Comparison of ENCODE assay signal across 12 cellular contexts in the genomic region with DNA sequence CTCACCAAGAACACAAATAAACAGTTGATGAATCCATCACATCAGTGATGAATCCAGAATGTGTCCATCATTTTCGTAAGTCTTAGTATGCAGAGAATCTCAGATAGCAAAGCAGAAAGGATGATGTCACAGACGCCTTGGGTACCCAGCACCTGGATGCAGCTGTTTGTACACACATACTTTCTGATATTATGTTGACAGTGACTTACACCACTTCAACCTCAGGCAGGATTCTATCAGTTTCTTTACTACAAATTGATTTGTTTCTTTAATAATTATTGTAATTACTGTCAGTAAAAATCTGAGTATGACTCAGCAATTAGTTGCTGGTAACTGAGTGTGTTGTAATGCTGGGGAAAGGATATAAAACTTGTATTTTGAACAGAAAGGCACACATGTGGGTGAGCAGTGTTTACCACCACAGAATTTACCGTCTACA.
A peak's percentile ranks its signal among the peaks of the same experiment; 100 is the strongest.
DNase-seq lines count a peak whose midpoint lies in the region; ATAC-seq, FAIRE-seq and TF ChIP-seq lines count a peak whose summit lies in the region.
"Had no signal": no experiment of that assay in that cellular context is flagged by ENCODE, and none has a peak within 500 bp of the region (broad histone marks: within the 10 kb centered on the region; RNA-seq: fewer than 3 reads in every experiment).

No MANE protein-coding gene starts in this region.

- no peak overlapping the region for H2AK9ac ChIP-seq in IMR-90 (replicated peaks; ENCODE audit: low read depth, low read length, poor library complexity)

- H3K56ac ChIP-seq in IMR-90 (ENCODE audit: extremely low read depth, insufficient read depth, low read length): no peak overlapping the region

- no peak overlapping the region; the same call in 1 of the 2 replicates for H3K4me2 ChIP-seq in IMR-90 (ENCODE audit: low read depth, low read length)

- no peak overlapping the region for H3K27ac ChIP-seq in IMR-90 (ENCODE audit: insufficient read depth, low read length)
- H3K27ac ChIP-seq: brain microvascular endothelial cell, thyroid gland had no signal

- no peaks in the 10 kb centered on the region; the same call in 1 of the 2 replicates for H4K20me1 ChIP-seq in IMR-90 (ENCODE audit: insufficient read depth, low read length)

- TF ChIP-seq RAD21 in IMR-90 (IDR thresholded peaks at IDR 0.05; ENCODE audit: low read length): no peak

- CTCF ChIA-PET in IMR-90 (lab: Yijun Ruan, JAX): no interaction called here

- H4K8ac ChIP-seq in IMR-90 (ENCODE audit: low read depth in 2 of 2, low read length in 2 of 2): no peak overlapping the region

- TF ChIP-seq CTCF in IMR-90 (conservative IDR thresholded peaks at IDR 0.05; ENCODE audit: low read depth, low read length) (no peak), progenitor cell of endocrine pancreas (IDR thresholded peaks at IDR 0.05; ENCODE audit: unreplicated experiment) (no peak), D721Med (IDR thresholded peaks at IDR 0.05; ENCODE audit: insufficient read depth, missing control alignments) (no peak), endothelial cell (IDR thresholded peaks at IDR 0.05; ENCODE audit: unreplicated experiment) (no peak)

- no peak overlapping the region for H2AK5ac ChIP-seq in IMR-90 (ENCODE audit: low read depth, low read length)

- peak overlapping the region; percentile 4; the same call in 1 of the 3 replicates for H2BK15ac ChIP-seq in IMR-90 (ENCODE audit: low read depth, low read length)

- H3K9me3 ChIP-seq in IMR-90 (ENCODE audit: control insufficient read depth, insufficient read depth, low read length) (no peaks in the 10 kb centered on the region), adipocyte (ENCODE audit: control insufficient read depth, low read length) (no peaks in the 10 kb centered on the region)
- H3K9me3 ChIP-seq: thyroid gland had no signal

- peak; percentile 47 for ATAC-seq in IMR-90 (ENCODE audit: low read depth)

- DNase-seq in activated CD4-positive, alpha-beta T cell treated with anti-CD3 and anti-CD28 coated beads, Interleukin-2, amount 10 ng/mL, durations not matched to agents 24 days and 14 days: no peak
- no peak for DNase-seq in activated CD4-positive, alpha-beta T cell treated with anti-CD3 and anti-CD28 coated beads for 1 hour
- DNase-seq in IMR-90 (peak; percentile 38), adipocyte (ENCODE audit: low read depth) (peak; percentile 40), progenitor cell of endocrine pancreas (ENCODE audit: low spot score, unreplicated experiment) (no peak), D721Med (ENCODE audit: insufficient read length, low spot score) (no peak), cerebellar nuclear complex (lab: John Stamatoyannopoulos, UW) (no peak), endothelial cell (ENCODE audit: low spot score) (no peak)
- DNase-seq: brain microvascular endothelial cell, GOT3, NCI-H2029, thyroid gland had no signal

- H3K4me3 ChIP-seq in IMR-90 (ENCODE audit: insufficient read depth, low read depth, low read length): no peak overlapping the region
- H3K4me3 ChIP-seq in adipocyte (ENCODE audit: low read length): no peak overlapping the region
- H3K4me3 ChIP-seq: thyroid gland had no signal

- no peak for TF ChIP-seq POLR2A in IMR-90 (IDR thresholded peaks at IDR 0.05; ENCODE audit: low read depth, low read length)

- H3K18ac ChIP-seq in IMR-90 (ENCODE audit: low read depth, low read length): peak overlapping the region; percentile 93; the same call in 1 of the 2 replicates

- H3K4me3 Mint-ChIP-seq in activated CD4-positive, alpha-beta T cell treated with anti-CD3 and anti-CD28 coated beads, Interleukin-2, amount 10 ng/mL, durations not matched to agents 24 days and 14 days: peak overlapping the region; percentile 35
- H3K4me3 Mint-ChIP-seq in progenitor cell of endocrine pancreas (ENCODE audit: low read depth): no peak overlapping the region
- no peak overlapping the region for H3K4me3 Mint-ChIP-seq in endothelial cell (ENCODE audit: unreplicated experiment)

- no peaks in the 10 kb centered on the region for H3K27me3 Mint-ChIP-seq in activated CD4-positive, alpha-beta T cell treated with anti-CD3 and anti-CD28 coated beads, Interleukin-2, amount 10 ng/mL, durations not matched to agents 24 days and 14 days
- H3K27me3 Mint-ChIP-seq in progenitor cell of endocrine pancreas (no peaks in the 10 kb centered on the region), endothelial cell (ENCODE audit: unreplicated experiment) (peaks cover 6% of the 10 kb centered on the region)

- no peak overlapping the region for H4K91ac ChIP-seq in IMR-90 (ENCODE audit: insufficient read depth, low read depth, low read length)

- H3K4me1 Mint-ChIP-seq in activated CD4-positive, alpha-beta T cell treated with anti-CD3 and anti-CD28 coated beads, Interleukin-2, amount 10 ng/mL, durations not matched to agents 24 days and 14 days: peaks cover 69% of the 10 kb centered on the region
- H3K4me1 Mint-ChIP-seq in progenitor cell of endocrine pancreas (ENCODE audit: low read depth) (peaks cover 13% of the 10 kb centered on the region), endothelial cell (ENCODE audit: unreplicated experiment) (peaks cover 15% of the 10 kb centered on the region)

- 0 out of 2 replicates have a peak overlapping the region, but pooled peaks have one; percentile 30 for H3K4ac ChIP-seq in IMR-90 (ENCODE audit: low read depth, low read length)

- peaks cover 13% of the 10 kb centered on the region for H3K9me1 ChIP-seq in IMR-90 (ENCODE audit: insufficient read depth, low read length)

- no peak overlapping the region; the same call in 1 of the 2 replicates for H4K5ac ChIP-seq in IMR-90 (ENCODE audit: low read depth, low read length)

- peaks cover 13% of the 10 kb centered on the region; the same call in 1 of the 2 replicates for H3K36me3 ChIP-seq in IMR-90 (ENCODE audit: control insufficient read depth, insufficient read depth, low read length)
- H3K36me3 ChIP-seq in adipocyte (ENCODE audit: control insufficient read depth, insufficient read depth, low read length, severe bottlenecking): peaks cover 7% of the 10 kb centered on the region
- H3K36me3 ChIP-seq: thyroid gland had no signal

- H3K27me3 ChIP-seq in IMR-90 (ENCODE audit: control insufficient read depth, insufficient read depth, low read length) (no peaks in the 10 kb centered on the region), adipocyte (replicated peaks; ENCODE audit: control insufficient read depth, insufficient read depth, low read length) (no peaks in the 10 kb centered on the region)
- H3K27me3 ChIP-seq: brain microvascular endothelial cell, thyroid gland had no signal

- H3K23ac ChIP-seq in IMR-90 (ENCODE audit: low read depth, low read length): no peak overlapping the region

- H2BK120ac ChIP-seq in IMR-90 (ENCODE audit: low read depth, low read length): no peak overlapping the region; the same call in 1 of the 2 replicates

- H3K36me3 Mint-ChIP-seq in activated CD4-positive, alpha-beta T cell treated with anti-CD3 and anti-CD28 coated beads, Interleukin-2, amount 10 ng/mL, durations not matched to agents 24 days and 14 days (ENCODE audit: low read depth): peaks cover 57% of the 10 kb centered on the region
- H3K36me3 Mint-ChIP-seq in progenitor cell of endocrine pancreas (ENCODE audit: insufficient read depth) (peaks cover 7% of the 10 kb centered on the region), endothelial cell (ENCODE audit: low read depth, unreplicated experiment) (peaks cover 10% of the 10 kb centered on the region)

- H2AFZ ChIP-seq in IMR-90 (replicated peaks; ENCODE audit: low read length, poor library complexity): no peak overlapping the region

- dilution Hi-C loops in IMR-90 (cut with HindIII; ENCODE audit: low sequenced_read_pairs, unreplicated experiment): no loop called here

- H3K27ac Mint-ChIP-seq in activated CD4-positive, alpha-beta T cell treated with anti-CD3 and anti-CD28 coated beads, Interleukin-2, amount 10 ng/mL, durations not matched to agents 24 days and 14 days: peak overlapping the region; percentile 80
- H3K27ac Mint-ChIP-seq in progenitor cell of endocrine pancreas: peak overlapping the region; percentile 38
- no peak overlapping the region for H3K27ac Mint-ChIP-seq in endothelial cell (ENCODE audit: unreplicated experiment)

- no peak overlapping the region for H3K14ac ChIP-seq in IMR-90 (replicated peaks; ENCODE audit: low read depth, low read length)

- POLR2A ChIA-PET in IMR-90 (lab: Charles Lee; ENCODE audit: unreplicated experiment): no interaction called here

- H3K79me1 ChIP-seq in IMR-90 (ENCODE audit: low read depth in 1 of 2, low read length in 2 of 2): peaks cover 40 to 80% of the 10 kb centered on the region in 2 experiments

- in situ Hi-C loops in IMR-90 (cut with MboI; ENCODE audit: low sequenced_read_pairs): no loop called here

- no peak for FAIRE-seq in D721Med (lab: Jason Lieb, UNC)

- intact Hi-C loops in activated CD4-positive, alpha-beta T cell treated with anti-CD3 and anti-CD28 coated beads, Interleukin-2, amount 10 ng/mL, durations not matched to agents 24 days and 14 days (cut with micrococcal nuclease): loop anchor here (5.0 kb wide), 1 partner anchor 37 kb away; no protein-coding TSS in a partner anchor
- intact Hi-C loops in IMR-90 (cut with micrococcal nuclease): no loop called here

- H3K9me3 Mint-ChIP-seq in activated CD4-positive, alpha-beta T cell treated with anti-CD3 and anti-CD28 coated beads, Interleukin-2, amount 10 ng/mL, durations not matched to agents 24 days and 14 days: peaks cover 22% of the 10 kb centered on the region
- peaks cover 12% of the 10 kb centered on the region for H3K9me3 Mint-ChIP-seq in progenitor cell of endocrine pancreas (ENCODE audit: low read depth)
- H3K9me3 Mint-ChIP-seq in endothelial cell (ENCODE audit: unreplicated experiment): no peaks in the 10 kb centered on the region

- H2BK5ac ChIP-seq in IMR-90 (ENCODE audit: low read depth, low read length, poor library complexity, severe bottlenecking): peak overlapping the region; percentile 82

- no TSS peak for BruUV-seq in IMR-90 (replicated peaks; lab: Mats Ljungman, UMichigan)

- WGBS in IMR-90 (ENCODE audit: extremely low coverage in 2 of 2, insufficient read length in 1 of 2), 2 experiments: no CpG with 5 or more reads among the region's 3 CpGs

- H3K4me1 ChIP-seq in IMR-90 (ENCODE audit: control insufficient read depth, insufficient read depth, low read length) (peaks cover 20% of the 10 kb centered on the region), adipocyte (ENCODE audit: control insufficient read depth, insufficient read depth, low read length) (peaks cover 12% of the 10 kb centered on the region)

- peak overlapping the region; percentile 8; the same call in 1 of the 2 replicates for H2BK20ac ChIP-seq in IMR-90 (ENCODE audit: low read depth, low read length)

- H3K9ac ChIP-seq in IMR-90 (ENCODE audit: low read depth, low read length) (no peak overlapping the region), adipocyte (ENCODE audit: low read length) (no peak overlapping the region)

TF ChIP-seq in IMR-90, 13 proteins besides CTCF, POLR2A, EP300 and RAD21 (continues in another document):
- TF ChIP-seq NFE2L2 (IDR thresholded peaks at IDR 0.05; ENCODE audit: low read depth, low read length): peak; percentile 98
- peak; percentile 50 for TF ChIP-seq CEBPB (IDR thresholded peaks at IDR 0.05; ENCODE audit: low read depth, low read length)

Comparison
In these comparisons a context has a peak if more than half of its experiments do, and no peak if none do; other contexts are left out.
1. DNase-seq: peak in IMR-90 (single experiment) and adipocyte (single experiment); none in activated CD4-positive, alpha-beta T cell treated with anti-CD3 and anti-CD28 coated beads, Interleukin-2, amount 10 ng/mL, durations not matched to agents 24 days and 14 days (single experiment), activated CD4-positive, alpha-beta T cell treated with anti-CD3 and anti-CD28 coated beads for 1 hour (single experiment), progenitor cell of endocrine pancreas (single experiment), D721Med (single experiment), cerebellar nuclear complex (0 of 2) and endothelial cell (single experiment).